8 cellular contexts compared by ENCODE assay signal in the genomic region with DNA sequence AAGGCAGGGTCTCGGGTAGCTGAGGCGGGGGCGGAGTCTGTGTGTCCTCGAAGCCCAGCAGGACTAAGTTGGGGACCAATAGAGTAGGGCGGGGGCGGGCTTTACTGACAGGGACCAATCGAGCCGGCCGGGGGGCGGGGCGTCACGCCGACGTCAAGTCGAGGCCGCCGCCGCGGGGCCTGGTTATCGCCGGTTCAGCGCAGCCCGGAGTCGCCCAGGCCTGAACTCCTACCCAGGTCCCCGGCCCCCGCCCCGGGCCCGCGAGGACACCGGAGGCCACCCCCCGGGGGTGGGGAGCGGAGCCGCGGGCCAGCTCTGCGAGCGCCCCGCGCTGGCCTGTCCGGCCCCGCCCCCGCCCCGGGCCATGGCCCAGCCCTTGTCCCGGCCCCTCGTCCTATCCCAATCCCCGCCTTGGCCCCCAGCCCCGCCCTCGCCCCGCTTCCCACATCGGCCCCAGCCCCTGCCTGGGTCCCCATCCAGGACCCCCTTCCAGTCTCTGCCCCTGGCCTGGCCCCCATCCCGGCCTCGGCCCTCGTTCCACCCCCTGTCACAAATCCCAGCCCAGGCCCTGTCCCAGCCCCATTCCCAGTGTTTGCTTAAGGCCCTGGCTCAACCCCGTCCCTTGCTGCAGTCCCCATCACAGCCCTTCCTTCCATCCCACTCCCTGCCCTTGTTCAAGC. TPM values are rescaled to one million over a fixed set of nuclear protein-coding genes. Genes with fewer than 3 reads are reported as not detected.
DNase-seq lines count a peak whose midpoint lies in the region; ATAC-seq and TF ChIP-seq lines count a peak whose summit lies in the region.

A gene with protein sequence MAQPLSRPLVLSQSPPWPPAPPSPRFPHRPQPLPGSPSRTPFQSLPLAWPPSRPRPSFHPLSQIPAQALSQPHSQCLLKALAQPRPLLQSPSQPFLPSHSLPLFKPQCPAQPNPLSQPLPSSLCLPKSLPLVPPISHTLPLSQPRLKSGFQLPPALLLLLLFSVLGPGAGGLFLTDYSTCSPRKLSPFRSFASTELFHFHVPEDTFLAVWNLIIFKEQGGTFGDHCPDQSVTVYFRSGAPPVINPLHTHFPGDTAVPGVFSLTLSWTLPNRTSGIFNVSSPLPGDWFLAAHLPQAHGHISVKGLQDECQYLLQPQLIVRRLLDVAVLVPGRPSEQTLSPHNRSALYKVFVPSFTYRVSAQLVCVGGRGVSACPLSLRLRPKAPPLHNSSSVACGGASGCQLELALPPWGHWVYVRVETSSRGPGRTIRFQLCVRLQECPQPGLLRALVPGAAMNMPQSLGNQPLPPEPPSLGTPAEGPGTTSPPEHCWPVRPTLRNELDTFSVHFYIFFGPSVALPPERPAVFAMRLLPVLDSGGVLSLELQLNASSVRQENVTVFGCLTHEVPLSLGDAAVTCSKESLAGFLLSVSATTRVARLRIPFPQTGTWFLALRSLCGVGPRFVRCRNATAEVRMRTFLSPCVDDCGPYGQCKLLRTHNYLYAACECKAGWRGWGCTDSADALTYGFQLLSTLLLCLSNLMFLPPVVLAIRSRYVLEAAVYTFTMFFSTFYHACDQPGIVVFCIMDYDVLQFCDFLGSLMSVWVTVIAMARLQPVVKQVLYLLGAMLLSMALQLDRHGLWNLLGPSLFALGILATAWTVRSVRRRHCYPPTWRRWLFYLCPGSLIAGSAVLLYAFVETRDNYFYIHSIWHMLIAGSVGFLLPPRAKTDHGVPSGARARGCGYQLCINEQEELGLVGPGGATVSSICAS (plus strand): TSS at position 145 of the 680 bp plus-strand sequence. CDS start 220 bp downstream, at position 365.

- TF ChIP-seq CTCF in GM10248 (IDR thresholded peaks at IDR 0.05; ENCODE audit: control extremely low read depth, extremely low read depth, low read depth, missing control alignments) (no peak), type B pancreatic cell (conservative IDR thresholded peaks at IDR 0.05) (no peak)

- no peaks in the 10 kb centered on the region for H3K9me3 ChIP-seq in adipocyte (ENCODE audit: control insufficient read depth, low read length)

- DNase-seq in GM10248 (ENCODE audit: extremely low spot score) (peak; percentile 96), NCI-H1417 treated with DMSO at 0.1 percent for 48 hours (lab: John Stamatoyannopoulos, UW) (peak; percentile 6), SW480 (ENCODE audit: low spot score) (peak; percentile 86), adipocyte (ENCODE audit: low read depth) (peak; percentile 99), left cardiac atrium (peak; percentile 99), posterior cingulate gyrus (peak; percentile 91 to 99 (median 96)), type B pancreatic cell (ENCODE audit: extremely low spot score, unreplicated experiment) (peak; percentile 92)

- no peaks in the 10 kb centered on the region for H3K36me3 ChIP-seq in adipocyte (ENCODE audit: control insufficient read depth, insufficient read depth, low read length, severe bottlenecking)

- H3K4me3 Mint-ChIP-seq in type B pancreatic cell = peak within 1 kb of the TSS; percentile 97

- H3K9me3 Mint-ChIP-seq in type B pancreatic cell = no peaks in the 10 kb centered on the region

- intact Hi-C loops in left cardiac atrium (cut with DNase I) (loop anchor here (2.0 to 5.0 kb wide), 3 partner anchors 14 to 53 kb away; a partner anchor contains a TSS), posterior cingulate gyrus (cut with DNase I) (loop anchor here (5.0 kb wide), 2 partner anchors 37 to 97 kb away; a partner anchor contains a TSS)

- POLR2A ChIA-PET in GM10248 (lab: Yijun Ruan, JAX) = interaction anchor here (0.7 to 1.0 kb wide), 3 partner anchors 13 to 97 kb away, joined by 3 read pairs; a partner anchor contains a TSS

- H3K27me3 Mint-ChIP-seq in type B pancreatic cell = no peaks in the 10 kb centered on the region

- H3K36me3 Mint-ChIP-seq in type B pancreatic cell = no peaks in the 10 kb centered on the region

- H3K9ac ChIP-seq in adipocyte (ENCODE audit: low read length) = peak within 1 kb of the TSS; percentile 92

- peak; percentile 82 for ATAC-seq in HG02759 (IDR thresholded peaks at IDR 0.05; ENCODE audit: unreplicated experiment)
- peak; percentile 94 to 95 for ATAC-seq in left cardiac atrium

- CTCF ChIA-PET in GM10248 (lab: Yijun Ruan, JAX) = interaction anchor here (1.0 to 5.0 kb wide), 9 partner anchors 11 to 171 kb away, joined by 3 to 63 read pairs (median 3); a partner anchor contains a TSS

- peaks cover 43% of the 10 kb centered on the region for H3K4me1 ChIP-seq in adipocyte (ENCODE audit: control insufficient read depth, insufficient read depth, low read length)

- peak within 1 kb of the TSS; percentile 90 for H3K4me3 ChIP-seq in adipocyte (ENCODE audit: low read length)

- H3K4me1 Mint-ChIP-seq in type B pancreatic cell (ENCODE audit: unreplicated experiment) = peaks cover 54% of the 10 kb centered on the region

- no peaks in the 10 kb centered on the region for H3K27me3 ChIP-seq in adipocyte (replicated peaks; ENCODE audit: control insufficient read depth, insufficient read depth, low read length)

- H3K27ac Mint-ChIP-seq in type B pancreatic cell = peak within 1 kb of the TSS; percentile 96

RNA-seq across cellular contexts. Expression of the gene that starts here (rescaled TPM):
- 10 to 100 TPM; 14.7 to 15.6 TPM for total RNA-seq in left cardiac atrium
- 13.8 and 27.2 TPM in 2 replicates for total RNA-seq in type B pancreatic cell (ENCODE audit: low replicate concordance)

Comparison
In these comparisons a context has a peak if more than half of its experiments do, and no peak if none do; other contexts are left out.
1. Peak in every context shown above with its lines: DNase-seq, ATAC-seq and H3K4me3 ChIP-seq.
2. DNase-seq: peak in every context shown above with its lines; median percentile 99 in adipocyte; 99 in left cardiac atrium; 96 in posterior cingulate gyrus; 96 in GM10248; 92 in type B pancreatic cell; 86 in SW480; 6 in NCI-H1417 treated with DMSO at 0.1 percent for 48 hours.